3 cellular contexts compared by ENCODE assay signal in the genomic region with DNA sequence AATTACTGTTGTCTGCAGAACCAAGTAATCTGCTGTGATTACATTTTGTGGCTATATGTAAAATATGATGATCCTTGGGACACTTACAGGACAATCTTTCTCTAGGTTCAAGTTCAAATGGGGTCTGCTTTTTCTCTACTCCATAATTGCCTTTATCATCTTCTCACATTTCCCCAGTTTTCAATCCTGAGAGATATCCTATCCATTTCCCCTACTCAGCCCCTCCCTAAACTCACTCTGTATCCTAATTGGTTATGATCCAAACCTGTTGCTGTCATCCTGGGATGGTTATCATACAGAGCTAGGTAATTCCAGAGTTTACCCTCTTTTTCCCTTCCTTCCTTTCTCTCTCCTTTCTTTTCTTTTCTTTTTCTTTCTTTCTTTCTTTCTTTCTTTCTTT.
"Had no signal": no experiment of that assay in that cellular context is flagged by ENCODE, and none has a peak within 500 bp of the region (broad histone marks: within the 10 kb centered on the region; RNA-seq: fewer than 3 reads in every experiment).

No MANE protein-coding gene starts in this region.

- DNase-seq: GDM1, GF-D8 had no signal

- H3K4me3 ChIP-seq: GM12878 had no signal

- ATAC-seq: GM12878 had no signal
